In the genomic region with DNA sequence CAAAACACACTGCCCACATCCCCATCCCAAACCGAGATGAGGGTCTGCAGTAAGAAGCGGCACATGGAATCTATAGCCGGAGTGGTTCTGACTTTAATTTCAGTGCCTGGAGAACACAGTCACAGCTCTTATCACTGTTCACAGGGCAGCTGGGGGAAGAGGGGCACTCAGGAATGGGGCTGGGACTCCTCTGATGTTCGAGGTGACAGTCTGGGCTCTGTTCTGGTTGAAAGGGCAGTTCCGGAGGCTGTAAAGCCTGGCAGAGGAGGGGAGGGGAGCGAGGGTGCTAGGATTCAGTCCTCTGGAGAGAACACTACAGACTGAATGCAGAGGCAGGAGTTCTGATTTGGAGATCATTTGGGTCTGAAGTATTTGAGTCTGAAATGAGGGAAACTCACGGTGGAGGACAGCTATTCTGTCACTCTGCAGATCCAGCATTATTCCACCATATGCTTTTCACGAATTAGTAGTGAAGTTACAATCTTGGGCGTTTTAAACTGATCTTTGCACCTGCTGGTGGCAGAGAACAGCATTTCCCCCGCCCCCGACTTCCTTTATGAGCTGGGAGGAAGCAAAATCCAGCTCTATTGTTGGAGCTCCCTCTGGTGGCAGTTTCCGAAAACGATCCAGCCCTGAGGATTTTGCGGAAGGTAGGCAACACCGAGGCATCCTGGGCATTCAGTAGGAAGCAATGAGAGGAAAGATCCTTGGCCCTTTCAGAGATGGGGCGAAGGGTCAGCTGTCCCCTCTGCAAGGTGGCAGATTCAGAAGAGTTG, we compare ENCODE assay signal across 1 cellular context.
TF ChIP-seq lines count a peak whose summit lies in the region.

No MANE protein-coding gene starts in this region.

TF ChIP-seq in SK-N-SH, 30 proteins besides CTCF, POLR2A, EP300 and RAD21:
- TF ChIP-seq CHD2 (IDR thresholded peaks at IDR 0.05; ENCODE audit: low read length, partially characterized antibody) (peak; percentile 43), RCOR1 (IDR thresholded peaks at IDR 0.05; ENCODE audit: low read length) (no peak), POLR2AphosphoS5 (IDR thresholded peaks at IDR 0.05; ENCODE audit: low read depth, low read length) (no peak), SMC3 (IDR thresholded peaks at IDR 0.05; ENCODE audit: low read depth, low read length) (peak; percentile 85), MEF2A (IDR thresholded peaks at IDR 0.05; ENCODE audit: borderline replicate concordance, low read depth) (no peak), NRF1 (IDR thresholded peaks at IDR 0.05; ENCODE audit: low read depth, low read length) (no peak)
